Comparison of ENCODE assay signal across 1 cellular context in the genomic region with DNA sequence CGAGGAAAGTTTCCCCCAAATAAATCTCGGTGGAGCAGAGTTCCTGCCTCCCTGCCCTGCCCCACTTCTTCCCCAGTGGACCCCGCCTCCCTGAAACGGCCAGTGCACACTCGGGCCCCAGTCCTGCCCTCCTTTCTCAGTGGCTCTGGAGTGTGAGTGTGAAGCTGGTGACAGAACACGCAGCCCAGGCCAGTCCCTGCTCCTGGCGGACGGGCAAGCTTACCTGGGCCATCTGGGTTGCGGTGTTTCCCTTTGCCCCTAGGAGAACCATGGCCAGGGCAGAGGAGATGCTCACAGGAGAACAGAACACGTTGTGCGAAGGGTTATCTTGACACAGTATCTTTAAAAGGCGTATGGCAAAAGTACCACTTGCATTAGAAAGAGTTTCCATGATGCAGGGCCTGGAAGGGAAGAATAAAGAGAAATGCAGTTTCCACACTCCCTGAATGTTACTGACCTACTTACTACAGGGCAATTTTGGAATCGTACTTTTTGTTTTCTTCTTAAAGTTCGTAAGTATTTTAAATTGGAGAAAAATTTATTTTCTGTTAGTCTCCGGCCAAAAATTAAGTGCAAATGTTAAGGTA.
TF ChIP-seq lines count a peak whose summit lies in the region.

No MANE protein-coding gene starts in this region.

TF ChIP-seq in IMR-90, 13 proteins besides CTCF, POLR2A, EP300 and RAD21 (continued from another document):
- no peak for TF ChIP-seq RFX5 (IDR thresholded peaks at IDR 0.05; ENCODE audit: low read depth, low read length)
- TF ChIP-seq CEBPB (IDR thresholded peaks at IDR 0.05; ENCODE audit: low read depth, low read length), result no peak
- TF ChIP-seq, protein P1, sequence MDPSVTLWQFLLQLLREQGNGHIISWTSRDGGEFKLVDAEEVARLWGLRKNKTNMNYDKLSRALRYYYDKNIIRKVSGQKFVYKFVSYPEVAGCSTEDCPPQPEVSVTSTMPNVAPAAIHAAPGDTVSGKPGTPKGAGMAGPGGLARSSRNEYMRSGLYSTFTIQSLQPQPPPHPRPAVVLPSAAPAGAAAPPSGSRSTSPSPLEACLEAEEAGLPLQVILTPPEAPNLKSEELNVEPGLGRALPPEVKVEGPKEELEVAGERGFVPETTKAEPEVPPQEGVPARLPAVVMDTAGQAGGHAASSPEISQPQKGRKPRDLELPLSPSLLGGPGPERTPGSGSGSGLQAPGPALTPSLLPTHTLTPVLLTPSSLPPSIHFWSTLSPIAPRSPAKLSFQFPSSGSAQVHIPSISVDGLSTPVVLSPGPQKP (IDR thresholded peaks at IDR 0.05; ENCODE audit: borderline replicate concordance, low read depth, low read length), result no peak
- no peak for TF ChIP-seq MXI1 (IDR thresholded peaks at IDR 0.05; ENCODE audit: borderline replicate concordance, low read depth, low read length)
- TF ChIP-seq MAFK (IDR thresholded peaks at IDR 0.05; ENCODE audit: low read depth, low read length), result no peak
- no peak for TF ChIP-seq RCOR1 (IDR thresholded peaks at IDR 0.05; ENCODE audit: insufficient replicate concordance, low read length)
TF ChIP-seq in IMR-90: peak in this region for 0.
